In the genomic region with DNA sequence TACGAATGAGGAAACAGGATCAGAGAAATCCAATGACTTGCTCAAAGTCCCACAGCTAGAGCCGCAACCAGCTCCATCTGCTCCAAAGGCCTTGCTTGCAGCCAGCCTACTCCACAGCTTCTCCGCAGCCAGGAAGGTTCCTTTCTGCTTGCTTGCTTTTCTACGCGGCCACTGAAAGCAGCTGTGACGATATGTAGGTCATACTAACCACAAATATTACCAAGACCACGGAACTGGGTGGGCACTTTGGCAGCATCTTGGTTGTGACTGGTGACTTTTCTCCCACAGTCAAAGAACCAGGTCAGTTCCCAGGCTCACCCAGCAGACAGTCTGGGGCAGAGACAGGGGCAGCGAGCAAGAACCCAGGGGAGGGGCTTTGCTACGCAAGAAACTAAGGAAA, we compare ENCODE assay signal across 11 cellular contexts.
DNase-seq lines count a peak whose midpoint lies in the region; ATAC-seq and TF ChIP-seq lines count a peak whose summit lies in the region.
"Had no signal": no experiment of that assay in that cellular context is flagged by ENCODE, and none has a peak within 500 bp of the region (broad histone marks: within the 10 kb centered on the region; RNA-seq: fewer than 3 reads in every experiment).

No MANE protein-coding gene starts in this region.

- peak overlapping the region; percentile 30 to 79 (median 50) for H3K27ac ChIP-seq in tibial nerve
- H3K27ac ChIP-seq: C4-2B, WERI-Rb-1 had no signal

- intact Hi-C loops in posterior vena cava (cut with DNase I) = no loop called here

- no peak overlapping the region for H3K4me3 ChIP-seq in tibial nerve

- H3K36me3 ChIP-seq in tibial nerve = peaks cover 0 to 20% (median 0%) of the 10 kb centered on the region in 3 donors
- H3K36me3 ChIP-seq: WERI-Rb-1 had no signal

- 41 to 58% methylated on average over 9 of the region's 9 CpGs for WGBS in tibial nerve, 2 donors

- peaks cover 0 to 85% (median 46%) of the 10 kb centered on the region in 4 donors for H3K4me1 ChIP-seq in tibial nerve

- peak; percentile 29 for ATAC-seq in activated naive CD8-positive, alpha-beta T cell treated with anti-CD3 and anti-CD28 coated beads, Interleukin-2, amount 50 U/mL, for 24 hours

- TF ChIP-seq CTCF in tibial nerve (IDR thresholded peaks at IDR 0.05) = no peak

- DNase-seq in activated naive CD8-positive, alpha-beta T cell treated with anti-CD3 and anti-CD28 coated beads, Interleukin-2, amount 50 U/mL, for 24 hours = no peak
- no peak for DNase-seq in activated naive CD8-positive, alpha-beta T cell treated with anti-CD3 and anti-CD28 coated beads for 36 hours
- peak; percentile 75 for DNase-seq in activated effector memory CD4-positive, alpha-beta T cell treated with anti-CD3 and anti-CD28 coated beads, Interleukin-2, amount 50 U/mL, for 16 hours
- DNase-seq in iris pigment epithelial cell (ENCODE audit: low read depth) (peak; percentile 70), tibial nerve (ENCODE audit: low spot score in 2 of 2) (no peak), posterior vena cava (ENCODE audit: low spot score) (no peak), GF-D8 (lab: John Stamatoyannopoulos, UW) (no peak), RKO (ENCODE audit: low spot score) (no peak)
- DNase-seq: NCI-H345, WERI-Rb-1 had no signal

- H3K27ac Mint-ChIP-seq in activated naive CD8-positive, alpha-beta T cell treated with anti-CD3 and anti-CD28 coated beads, Interleukin-2, amount 50 U/mL, for 24 hours = peak overlapping the region; percentile 29
- no peak overlapping the region for H3K27ac Mint-ChIP-seq in activated naive CD8-positive, alpha-beta T cell treated with anti-CD3 and anti-CD28 coated beads for 36 hours

- H3K36me3 Mint-ChIP-seq in activated naive CD8-positive, alpha-beta T cell treated with anti-CD3 and anti-CD28 coated beads, Interleukin-2, amount 50 U/mL, for 24 hours (ENCODE audit: low read depth) = peaks cover 4% of the 10 kb centered on the region
- H3K36me3 Mint-ChIP-seq in activated naive CD8-positive, alpha-beta T cell treated with anti-CD3 and anti-CD28 coated beads for 36 hours = no peaks in the 10 kb centered on the region

- H3K4me1 Mint-ChIP-seq in activated naive CD8-positive, alpha-beta T cell treated with anti-CD3 and anti-CD28 coated beads, Interleukin-2, amount 50 U/mL, for 24 hours = peaks cover 67% of the 10 kb centered on the region
- peaks cover 39% of the 10 kb centered on the region for H3K4me1 Mint-ChIP-seq in activated naive CD8-positive, alpha-beta T cell treated with anti-CD3 and anti-CD28 coated beads for 36 hours

- no peak overlapping the region for H3K4me3 Mint-ChIP-seq in activated naive CD8-positive, alpha-beta T cell treated with anti-CD3 and anti-CD28 coated beads, Interleukin-2, amount 50 U/mL, for 24 hours
- no peak overlapping the region for H3K4me3 Mint-ChIP-seq in activated naive CD8-positive, alpha-beta T cell treated with anti-CD3 and anti-CD28 coated beads for 36 hours

- no peaks in the 10 kb centered on the region for H3K27me3 ChIP-seq in tibial nerve

- H3K9me3 Mint-ChIP-seq in activated naive CD8-positive, alpha-beta T cell treated with anti-CD3 and anti-CD28 coated beads, Interleukin-2, amount 50 U/mL, for 24 hours = no peaks in the 10 kb centered on the region
- H3K9me3 Mint-ChIP-seq in activated naive CD8-positive, alpha-beta T cell treated with anti-CD3 and anti-CD28 coated beads for 36 hours = no peaks in the 10 kb centered on the region

- TF ChIP-seq POLR2A in tibial nerve (IDR thresholded peaks at IDR 0.05) = no peak

- no peaks in the 10 kb centered on the region for H3K27me3 Mint-ChIP-seq in activated naive CD8-positive, alpha-beta T cell treated with anti-CD3 and anti-CD28 coated beads, Interleukin-2, amount 50 U/mL, for 24 hours
- H3K27me3 Mint-ChIP-seq in activated naive CD8-positive, alpha-beta T cell treated with anti-CD3 and anti-CD28 coated beads for 36 hours = no peaks in the 10 kb centered on the region

- TF ChIP-seq EP300 in tibial nerve (IDR thresholded peaks at IDR 0.05) = no peak

- no peaks in the 10 kb centered on the region for H3K9me3 ChIP-seq in tibial nerve

Comparison
In these comparisons a context has a peak if more than half of its experiments do, and no peak if none do; other contexts are left out.
1. DNase-seq: peak in activated effector memory CD4-positive, alpha-beta T cell treated with anti-CD3 and anti-CD28 coated beads, Interleukin-2, amount 50 U/mL, for 16 hours (single experiment) and iris pigment epithelial cell (single experiment); none in activated naive CD8-positive, alpha-beta T cell treated with anti-CD3 and anti-CD28 coated beads, Interleukin-2, amount 50 U/mL, for 24 hours (single experiment), activated naive CD8-positive, alpha-beta T cell treated with anti-CD3 and anti-CD28 coated beads for 36 hours (single experiment), tibial nerve (0 of 2), posterior vena cava (single experiment), GF-D8 (single experiment) and RKO (single experiment).